ENCODE assay signal across 9 cellular contexts in the genomic region with DNA sequence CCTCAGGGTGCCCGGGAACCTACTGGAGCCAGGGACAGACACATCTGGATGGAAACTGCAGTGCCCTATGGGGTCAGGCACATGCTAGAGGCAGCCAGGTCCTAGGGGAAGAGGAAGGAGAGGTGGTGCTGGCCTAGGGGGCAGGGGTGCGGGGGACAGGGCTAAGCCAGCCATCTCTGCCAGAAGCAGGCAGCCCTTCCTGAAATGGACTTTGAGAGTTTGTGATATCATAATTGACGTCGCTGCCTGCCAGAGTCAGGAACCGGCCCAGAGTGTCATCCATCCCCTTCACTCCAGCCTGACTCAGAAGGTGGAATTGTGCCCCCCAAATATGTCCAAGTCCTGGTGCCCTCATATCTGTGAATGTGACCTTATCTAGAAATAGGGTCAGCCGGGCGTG. TPM values are rescaled to one million over a fixed set of nuclear protein-coding genes. Genes with fewer than 3 reads are reported as not detected.
"Had no signal": no experiment of that assay in that cellular context is flagged by ENCODE, and none has a peak within 500 bp of the region (broad histone marks: within the 10 kb centered on the region; RNA-seq: fewer than 3 reads in every experiment).

No MANE protein-coding gene starts in this region.

- ATAC-seq: GM23338 had no signal

- FAIRE-seq: H1, H54 had no signal

- H3K4me3 ChIP-seq: GM23338 had no signal

- H3K9ac ChIP-seq: KMS-11 had no signal

- DNase-seq: H9, HCEC 1CT, KBM-7 had no signal

- H3K27ac ChIP-seq: HL-60, KMS-11 had no signal

- H2AFZ ChIP-seq: GM23338 had no signal

- H3K4me2 ChIP-seq: GM23338, KMS-11 had no signal

RNA-seq across cellular contexts. Expression of gene BAHCC1, which starts 25.0 kb away (rescaled TPM):
- polyA plus RNA-seq: IgD-negative memory B cell had no signal
